In genomic region chrX:130916636-130917422, GRCh38 we compare ENCODE assay signal across 8 cellular contexts. TPM values are rescaled to one million over a fixed set of nuclear protein-coding genes. Genes with fewer than 3 reads are reported as not detected.
A peak's percentile ranks its signal among the peaks of the same experiment; 100 is the strongest.
DNase-seq lines count a peak whose midpoint lies in the region; ATAC-seq and TF ChIP-seq lines count a peak whose summit lies in the region.

No MANE protein-coding gene starts in this region.

- TF ChIP-seq CTCF in OCI-LY1 (IDR thresholded peaks at IDR 0.05; ENCODE audit: low read length), result peak; percentile 65; the same call in 1 of the 2 replicates
- TF ChIP-seq CTCF in right atrium auricular region (IDR thresholded peaks at IDR 0.05), result peak; percentile 78 to 85

- DNase-seq in activated effector memory CD4-positive, alpha-beta T cell treated with anti-CD3 and anti-CD28 coated beads, Interleukin-2, amount 50 U/mL, for 16 hours, result peak; percentile 69
- DNase-seq in activated effector memory CD4-positive, alpha-beta T cell treated with Interleukin-2 at 50 U/mL for 16 hours, result no peak
- peak; percentile 15 to 42 for DNase-seq in activated T-cell treated with anti-CD3 and anti-CD28 coated beads, Interleukin-2, amount 50 U/mL, for 72 hours
- DNase-seq in right atrium auricular region (ENCODE audit: low spot score), result no peak
- DNase-seq in sciatic nerve (ENCODE audit: low spot score), result peak; percentile 61

- H3F3A ChIP-seq in OCI-LY1 (ENCODE audit: insufficient read depth, low read length), result no peaks in the 10 kb centered on the region

- no peaks in the 10 kb centered on the region for H3K4me1 Mint-ChIP-seq in activated T-cell treated with anti-CD3 and anti-CD28 coated beads, Interleukin-2, amount 50 U/mL, for 72 hours (ENCODE audit: low read depth)

- peaks cover 8% of the 10 kb centered on the region for H3K27me3 Mint-ChIP-seq in activated T-cell treated with anti-CD3 and anti-CD28 coated beads, Interleukin-2, amount 50 U/mL, for 72 hours (ENCODE audit: low read depth)

- no peaks in the 10 kb centered on the region for H3K36me3 ChIP-seq in OCI-LY1 (ENCODE audit: insufficient read depth, low read length)
- H3K36me3 ChIP-seq in right atrium auricular region, result no peaks in the 10 kb centered on the region

- no peaks in the 10 kb centered on the region for H3K36me3 Mint-ChIP-seq in activated T-cell treated with anti-CD3 and anti-CD28 coated beads, Interleukin-2, amount 50 U/mL, for 72 hours (ENCODE audit: insufficient read depth in 2 of 2)

- H3K4me3 ChIP-seq in OCI-LY1 (ENCODE audit: low read depth, low read length, poor library complexity, severe bottlenecking) (no peak overlapping the region), right atrium auricular region (no peak overlapping the region)

- H3K4me2 ChIP-seq in OCI-LY1 (ENCODE audit: low read length), result no peak overlapping the region

- no peak overlapping the region for H3K9ac ChIP-seq in OCI-LY1 (ENCODE audit: low read length)

- no peaks in the 10 kb centered on the region for H3K9me3 ChIP-seq in OCI-LY1 (ENCODE audit: low read length)
- H3K9me3 ChIP-seq in right atrium auricular region, result no peaks in the 10 kb centered on the region

- H3K27me3 ChIP-seq in OCI-LY1 (ENCODE audit: insufficient read depth, low read length), result no peaks in the 10 kb centered on the region
- no peaks in the 10 kb centered on the region for H3K27me3 ChIP-seq in right atrium auricular region

- H3K79me2 ChIP-seq in OCI-LY1 (ENCODE audit: insufficient read depth, low read length), result no peaks in the 10 kb centered on the region

- H2AFZ ChIP-seq in OCI-LY1 (ENCODE audit: low read length), result no peak overlapping the region

- no peaks in the 10 kb centered on the region for H3K9me2 ChIP-seq in OCI-LY1 (ENCODE audit: low read depth, low read length)

- no peaks in the 10 kb centered on the region for H3K4me1 ChIP-seq in OCI-LY1 (ENCODE audit: insufficient read depth, low read length, severe bottlenecking)
- no peaks in the 10 kb centered on the region for H3K4me1 ChIP-seq in right atrium auricular region

- H3K27ac Mint-ChIP-seq in activated T-cell treated with anti-CD3 and anti-CD28 coated beads, Interleukin-2, amount 50 U/mL, for 72 hours, result no peak overlapping the region

- H3K4me3 Mint-ChIP-seq in activated T-cell treated with anti-CD3 and anti-CD28 coated beads, Interleukin-2, amount 50 U/mL, for 72 hours, result no peak overlapping the region

- peak; percentile 93 for ATAC-seq in HG03159 (IDR thresholded peaks at IDR 0.05; ENCODE audit: unreplicated experiment)
- ATAC-seq in activated T-cell treated with anti-CD3 and anti-CD28 coated beads, Interleukin-2, amount 50 U/mL, for 72 hours (replicated peaks in 1 of 2), result peak in 1 of 2 donors; percentile 29
- peak; percentile 64 for ATAC-seq in sciatic nerve
- no peak for ATAC-seq in GM21381 (IDR thresholded peaks at IDR 0.05; ENCODE audit: unreplicated experiment)

- intact Hi-C loops in sciatic nerve (cut with DNase I), result no loop called here

- H3K27ac ChIP-seq in OCI-LY1 (ENCODE audit: low read depth, low read length, poor library complexity, severe bottlenecking), result no peak overlapping the region
- no peak overlapping the region for H3K27ac ChIP-seq in right atrium auricular region

- H3K9me3 Mint-ChIP-seq in activated T-cell treated with anti-CD3 and anti-CD28 coated beads, Interleukin-2, amount 50 U/mL, for 72 hours, result no peaks in the 10 kb centered on the region

- no peaks in the 10 kb centered on the region for H4K20me1 ChIP-seq in OCI-LY1 (ENCODE audit: insufficient read depth, low read length)

RNA-seq across cellular contexts. Expression of gene ENOX2, which starts 13.8 kb away (rescaled TPM):
- total RNA-seq in activated T-cell treated with anti-CD3 and anti-CD28 coated beads, Interleukin-2, amount 50 U/mL, for 72 hours, result 10 to 100 TPM; 16.3 to 20.5 TPM
- total RNA-seq in right atrium auricular region, result 10 to 100 TPM; 16.8 to 22.6 TPM
- total RNA-seq in sciatic nerve, result 16.1 TPM

Comparison
In these comparisons a context has a peak if more than half of its experiments do, and no peak if none do; other contexts are left out.
1. DNase-seq: peak in activated effector memory CD4-positive, alpha-beta T cell treated with anti-CD3 and anti-CD28 coated beads, Interleukin-2, amount 50 U/mL, for 16 hours (single experiment), activated T-cell treated with anti-CD3 and anti-CD28 coated beads, Interleukin-2, amount 50 U/mL, for 72 hours (2 of 2) and sciatic nerve (single experiment); none in activated effector memory CD4-positive, alpha-beta T cell treated with Interleukin-2 at 50 U/mL for 16 hours (single experiment) and right atrium auricular region (single experiment).